In genomic region chr4:128525387-128525786, GRCh38 we compare ENCODE assay signal across 11 cellular contexts.
A peak's percentile ranks its signal among the peaks of the same experiment; 100 is the strongest.
DNase-seq lines count a peak whose midpoint lies in the region; ATAC-seq and TF ChIP-seq lines count a peak whose summit lies in the region.
"Had no signal": no experiment of that assay in that cellular context is flagged by ENCODE, and none has a peak within 500 bp of the region (broad histone marks: within the 10 kb centered on the region; RNA-seq: fewer than 3 reads in every experiment).

No MANE protein-coding gene starts in this region.

- ATAC-seq in right cardiac atrium (peak; percentile 23 to 45), HG02642 (IDR thresholded peaks at IDR 0.05; ENCODE audit: poor library complexity, unreplicated experiment) (no peak)

- DNase-seq in stimulated activated CD4-positive, alpha-beta T cell treated with anti-CD3 and anti-CD28 coated beads, Interleukin-15, amount 100 ng/mL, for 24 hours: peak; percentile 3
- no peak for DNase-seq in stimulated activated CD4-positive, alpha-beta T cell treated with anti-CD3 and anti-CD28 coated beads, Interleukin-4, amount 100 ng/mL, for 4 hours
- DNase-seq in right cardiac atrium (no peak), SW 1271 (lab: John Stamatoyannopoulos, UW) (no peak), GDM1 (lab: John Stamatoyannopoulos, UW) (no peak), GF-D8 (lab: John Stamatoyannopoulos, UW) (no peak)
- DNase-seq: NCI-H524; stimulated activated CD4-positive, alpha-beta T cell treated with anti-CD3 and anti-CD28 coated beads, Interleukin-1b, Interleukin-23, amount 100 ng/mL, for 48 hours had no signal

- intact Hi-C loops in right cardiac atrium (cut with DNase I): no loop called here

- no peaks in the 10 kb centered on the region for H3K9me3 ChIP-seq in right cardiac atrium (ENCODE audit: control insufficient read depth, low read length)
- H3K9me3 ChIP-seq: BLaER1 had no signal

- H3K27me3 ChIP-seq in right cardiac atrium (ENCODE audit: control insufficient read depth, insufficient read depth): no peaks in the 10 kb centered on the region
- H3K27me3 ChIP-seq: BLaER1 had no signal

- TF ChIP-seq CTCF in VCaP (conservative IDR thresholded peaks at IDR 0.05): no peak

- no peak overlapping the region for H3K4me3 ChIP-seq in right cardiac atrium (ENCODE audit: low read length)
- H3K4me3 ChIP-seq: BLaER1 had no signal

- peaks cover 5% of the 10 kb centered on the region for H3K4me1 ChIP-seq in right cardiac atrium (ENCODE audit: control insufficient read depth, insufficient read depth, low read length)
- H3K4me1 ChIP-seq: BLaER1 had no signal

- peak overlapping the region; percentile 93 for H3K27ac ChIP-seq in VCaP
- H3K27ac ChIP-seq in right cardiac atrium (ENCODE audit: low read length): peak overlapping the region; percentile 31
- H3K27ac ChIP-seq: BLaER1 had no signal

- 37% methylated on average over 5 of the region's 5 CpGs for WGBS in right cardiac atrium
